20 cellular contexts compared by ENCODE assay signal in the genomic region with DNA sequence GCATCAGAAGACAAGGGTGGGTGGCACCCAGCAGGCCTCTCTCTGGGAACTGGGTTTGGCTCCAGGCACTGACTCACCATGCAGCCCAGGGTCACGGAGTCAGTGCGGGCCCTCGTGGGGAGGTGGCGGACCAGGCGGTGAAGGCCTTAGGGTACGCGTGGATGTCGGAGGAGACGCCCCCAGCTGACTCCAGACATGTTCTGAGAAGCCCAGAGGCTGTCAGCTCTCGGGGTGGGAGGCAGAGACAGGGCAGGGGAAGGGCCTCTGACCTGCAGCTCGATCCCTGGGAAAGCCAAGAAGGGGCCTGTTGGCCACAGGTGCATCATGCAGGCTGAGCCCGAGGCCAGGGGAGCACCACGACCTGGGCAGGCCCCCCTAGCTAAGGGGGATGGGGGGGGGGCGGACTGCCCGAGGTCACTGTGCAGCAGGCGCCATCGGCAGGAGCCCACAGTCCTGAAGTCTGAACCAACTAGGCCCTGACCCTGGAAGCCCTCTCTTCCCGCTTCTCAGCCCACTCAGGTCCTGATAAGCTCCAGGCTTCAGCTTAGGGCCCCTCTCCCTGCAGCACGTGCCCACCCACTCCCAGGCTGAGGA. TPM values are rescaled to one million over a fixed set of nuclear protein-coding genes. Genes with fewer than 3 reads are reported as not detected.
DNase-seq lines count a peak whose midpoint lies in the region; ATAC-seq and TF ChIP-seq lines count a peak whose summit lies in the region.
"Had no signal": no experiment of that assay in that cellular context is flagged by ENCODE, and none has a peak within 500 bp of the region (broad histone marks: within the 10 kb centered on the region; RNA-seq: fewer than 3 reads in every experiment).

No MANE protein-coding gene starts in this region.

- H3K27me3 ChIP-seq in BLaER1 treated with 17β-estradiol and CSF1 and Interleukin-3, amounts not matched to agents 10 nM and 100 nM, result no peaks in the 10 kb centered on the region
- H3K27me3 ChIP-seq in adrenal gland (no peaks in the 10 kb centered on the region), left ventricle myocardium inferior (ENCODE audit: low read depth) (no peaks in the 10 kb centered on the region), ascending aorta (no peaks in the 10 kb centered on the region)

- peaks cover 0 to 20% (median 9%) of the 10 kb centered on the region in 11 experiments; a peak in 12 of 22 replicates for H3K9me3 ChIP-seq in BLaER1 treated with 17β-estradiol and CSF1 and Interleukin-3, amounts not matched to agents 10 nM and 100 nM (replicated peaks in 1 of 11)
- H3K9me3 ChIP-seq in adrenal gland (replicated peaks in 1 of 3) (no peaks in the 10 kb centered on the region), left ventricle myocardium inferior (replicated peaks) (no peaks in the 10 kb centered on the region), ascending aorta (no peaks in the 10 kb centered on the region)
- H3K9me3 ChIP-seq: A549 had no signal

- peaks cover 0 to 58% (median 46%) of the 10 kb centered on the region in 10 experiments; a peak in 15 of 20 replicates for H3K4me1 ChIP-seq in BLaER1 treated with 17β-estradiol and CSF1 and Interleukin-3, amounts not matched to agents 10 nM and 100 nM
- peaks cover 10 to 13% of the 10 kb centered on the region in 2 donors for H3K4me1 ChIP-seq in adrenal gland (replicated peaks in 1 of 2)
- peaks cover 13% of the 10 kb centered on the region for H3K4me1 ChIP-seq in left ventricle myocardium inferior
- H3K4me1 ChIP-seq in ascending aorta, result no peaks in the 10 kb centered on the region
- H3K4me1 ChIP-seq: A549 had no signal

- TF ChIP-seq CTCF in adrenal gland (IDR thresholded peaks at IDR 0.05) (no peak), left ventricle myocardium inferior (IDR thresholded peaks at IDR 0.05; ENCODE audit: borderline replicate concordance) (no peak), ascending aorta (IDR thresholded peaks at IDR 0.05) (no peak)

- H3K9ac ChIP-seq in BLaER1 treated with 17β-estradiol and CSF1 and Interleukin-3, amounts not matched to agents 10 nM and 100 nM, result peak overlapping the region in 3 of 11 experiments; percentile 21 to 54 (median 44); a peak in 2 of 22 replicates

- intact Hi-C loops in adrenal gland (cut with DNase I) (no loop called here), left ventricle myocardium inferior (cut with micrococcal nuclease) (no loop called here), ascending aorta (cut with DNase I) (no loop called here)

- WGBS in adrenal gland, 4 donors, result 29 to 55% (median 50%) methylated on average over 16 to 19 of the region's 19 CpGs; no CpG with 5 or more reads in 1 of the 4 donors

- H3K27ac Mint-ChIP-seq in stimulated activated memory B cell treated with anti-CD40 and anti-IgM and Interleukin-4, amounts not matched to agents 10 μg/mL and 1 μg/mL and 100 μg/mL, for 72 hours, result peak overlapping the region; percentile 21
- H3K27ac Mint-ChIP-seq: CD8-positive, alpha-beta T cell had no signal

- no peaks in the 10 kb centered on the region for H3K9me3 Mint-ChIP-seq in stimulated activated memory B cell treated with anti-CD40 and anti-IgM and Interleukin-4, amounts not matched to agents 10 μg/mL and 1 μg/mL and 100 μg/mL, for 72 hours
- H3K9me3 Mint-ChIP-seq: CD8-positive, alpha-beta T cell had no signal

- H3K4me2 ChIP-seq in BLaER1 treated with 17β-estradiol and CSF1 and Interleukin-3, amounts not matched to agents 10 nM and 100 nM, result peak overlapping the region in 8 of 11 experiments; percentile 26 to 74 (median 69); a peak in 14 of 22 replicates
- H3K4me2 ChIP-seq: A549, PC-9 had no signal

- H4K20me1 ChIP-seq in BLaER1 treated with 17β-estradiol and CSF1 and Interleukin-3, amounts not matched to agents 10 nM and 100 nM, result peaks cover 8 to 77% (median 32%) of the 10 kb centered on the region in 11 experiments; a peak in 18 of 22 replicates

- no peaks in the 10 kb centered on the region for H3K27me3 Mint-ChIP-seq in stimulated activated memory B cell treated with anti-CD40 and anti-IgM and Interleukin-4, amounts not matched to agents 10 μg/mL and 1 μg/mL and 100 μg/mL, for 72 hours

- H3K4me1 Mint-ChIP-seq in stimulated activated memory B cell treated with anti-CD40 and anti-IgM and Interleukin-4, amounts not matched to agents 10 μg/mL and 1 μg/mL and 100 μg/mL, for 72 hours, result no peaks in the 10 kb centered on the region

- ATAC-seq in stimulated activated memory B cell treated with anti-CD40 and anti-IgM and Interleukin-4, amounts not matched to agents 10 μg/mL and 1 μg/mL and 100 μg/mL, for 72 hours, result no peak
- ATAC-seq: A549; CD8-positive, alpha-beta T cell; GM12878 had no signal

- no peak overlapping the region for H3K4me3 Mint-ChIP-seq in stimulated activated memory B cell treated with anti-CD40 and anti-IgM and Interleukin-4, amounts not matched to agents 10 μg/mL and 1 μg/mL and 100 μg/mL, for 72 hours
- H3K4me3 Mint-ChIP-seq: CD8-positive, alpha-beta T cell had no signal

- H3K4me3 ChIP-seq in BLaER1 treated with 17β-estradiol and CSF1 and Interleukin-3, amounts not matched to agents 10 nM and 100 nM, result no peak overlapping the region
- H3K4me3 ChIP-seq in adrenal gland (no peak overlapping the region), left ventricle myocardium inferior (no peak overlapping the region), ascending aorta (no peak overlapping the region)
- H3K4me3 ChIP-seq: A549, GM12878, PC-9 had no signal

- H3K36me3 ChIP-seq in BLaER1 treated with 17β-estradiol and CSF1 and Interleukin-3, amounts not matched to agents 10 nM and 100 nM, result peaks cover 3 to 59% (median 23%) of the 10 kb centered on the region in 11 experiments; a peak in 17 of 22 replicates
- peaks cover 0 to 20% of the 10 kb centered on the region in 2 donors for H3K36me3 ChIP-seq in adrenal gland (replicated peaks in 1 of 2)
- H3K36me3 ChIP-seq in left ventricle myocardium inferior, result peaks cover 50% of the 10 kb centered on the region
- H3K36me3 ChIP-seq in ascending aorta, result peaks cover 54 to 63% of the 10 kb centered on the region in 2 donors

- DNase-seq in adrenal gland, result peak in 6 of 7 donors; percentile 60 to 73 (median 68)
- DNase-seq in left ventricle myocardium inferior, result no peak
- DNase-seq in glomerular visceral epithelial cell (ENCODE audit: extremely low spot score), result no peak
- DNase-seq in mucosa of gallbladder (ENCODE audit: low spot score), result no peak
- DNase-seq in ascending aorta (ENCODE audit: low spot score in 2 of 2), result no peak
- DNase-seq in iPS-NIHi11 (ENCODE audit: low spot score), result no peak
- DNase-seq: DND-41, KBM-7, MM.1S, NCI-H1048, NCI-H1417 treated with DMSO at 0.1 percent for 48 hours, NCI-H187, PC-9, RPMI8226, SIG-M5 had no signal

- TF ChIP-seq POLR2A in adrenal gland (IDR thresholded peaks at IDR 0.05), result no peak

- H3K27ac ChIP-seq in BLaER1 treated with 17β-estradiol and CSF1 and Interleukin-3, amounts not matched to agents 10 nM and 100 nM, result 0 out of 22 replicates have a peak overlapping the region, but pooled peaks of 1 of the 11 experiments have one; percentile 12
- H3K27ac ChIP-seq in adrenal gland (peak overlapping the region in 2 of 5 donors; percentile 11 to 63), left ventricle myocardium inferior (replicated peaks) (peak overlapping the region; percentile 20), ascending aorta (peak overlapping the region in 1 of 2 donors; percentile 49)
- H3K27ac ChIP-seq: A549, PC-9 had no signal

- peaks cover 37% of the 10 kb centered on the region for H3K36me3 Mint-ChIP-seq in stimulated activated memory B cell treated with anti-CD40 and anti-IgM and Interleukin-4, amounts not matched to agents 10 μg/mL and 1 μg/mL and 100 μg/mL, for 72 hours

RNA-seq across cellular contexts. Expression of a gene that starts 18.0 kb away (rescaled TPM):
- 10 to 100 TPM; 11.2 to 43.3 (median 32.3) TPM for total RNA-seq in adrenal gland
- polyA plus RNA-seq in adrenal gland, result 10 to 100 TPM; 25.6 to 31.9 (median 29.4) TPM
- total RNA-seq in left ventricle myocardium inferior, result 49.5 TPM
- 73.4 TPM for total RNA-seq in mucosa of gallbladder
- total RNA-seq in ascending aorta, result 95.4 TPM

Comparison
In these comparisons a context has a peak if more than half of its experiments do, and no peak if none do; other contexts are left out.
1. DNase-seq: peak in adrenal gland (6 of 7); none in left ventricle myocardium inferior (single experiment), glomerular visceral epithelial cell (single experiment), mucosa of gallbladder (single experiment), ascending aorta (0 of 2) and iPS-NIHi11 (single experiment).